Comparison of ENCODE assay signal across 24 cellular contexts in genomic region chr7:23767514-23767913, GRCh38. TPM values are rescaled to one million over a fixed set of nuclear protein-coding genes. Genes with fewer than 3 reads are reported as not detected.
A peak's percentile ranks its signal among the peaks of the same experiment; 100 is the strongest.
DNase-seq lines count a peak whose midpoint lies in the region; ATAC-seq, FAIRE-seq and TF ChIP-seq lines count a peak whose summit lies in the region.
"Had no signal": no experiment of that assay in that cellular context is flagged by ENCODE, and none has a peak within 500 bp of the region (broad histone marks: within the 10 kb centered on the region; RNA-seq: fewer than 3 reads in every experiment).

No MANE protein-coding gene starts in this region.

- TF ChIP-seq POLR2A in HepG2 (IDR thresholded peaks at IDR 0.05; ENCODE audit: insufficient read depth in 1 of 2, low read depth in 2 of 2, low read length in 2 of 2): no peak
- no peak for TF ChIP-seq POLR2A in right lobe of liver (IDR thresholded peaks at IDR 0.05)

- DNase-seq in HepG2 (ENCODE audit: low spot score) (no peak), right lobe of liver (no peak), Panc1 (ENCODE audit: low read depth, low spot score) (no peak), NCI-H2107 treated with DMSO at 0.1 percent for 48 hours (lab: John Stamatoyannopoulos, UW; ENCODE audit: unreplicated experiment) (no peak), mesenteric fat pad (ENCODE audit: low spot score) (no peak), NCI-H1930 (lab: John Stamatoyannopoulos, UW) (no peak)
- DNase-seq: AML-193; BE2C; CD4-positive, alpha-beta T cell; CD8-positive, alpha-beta memory T cell; DMS 273 treated with DMSO at 0.1 percent for 48 hours; DND-41; GM23248; H7; HCEC 1CT; HFFc6 had no signal

- ATAC-seq in HepG2 (no peak), right lobe of liver (no peak), Panc1 (peak; percentile 56; the same call in 1 of the 2 replicates)

- intact Hi-C loops in HepG2 (cut with micrococcal nuclease; ENCODE audit: unreplicated experiment): no loop called here
- intact Hi-C loops in right lobe of liver (cut with DNase I): no loop called here
- intact Hi-C loops in Panc1 (cut with micrococcal nuclease; ENCODE audit: unreplicated experiment): no loop called here

- in situ Hi-C loops in HepG2 (cut with HindIII; ENCODE audit: extremely low pct_ligation_motif_present, low pct_unique_long_range_greater_than_20kb) (no loop called here), Panc1 (cut with HindIII; ENCODE audit: low pct_unique_long_range_greater_than_20kb, low sequenced_read_pairs) (no loop called here)

- no peak overlapping the region for H3K9ac ChIP-seq in HepG2 (ENCODE audit: insufficient read depth, low read depth, low read length)
- H3K9ac ChIP-seq: BLaER1 treated with 17β-estradiol and CSF1 and Interleukin-3, amounts not matched to agents 10 nM and 100 nM; GM23248 had no signal

- peak; percentile 12; the same call in 1 of the 2 replicates for TF ChIP-seq CTCF in HepG2 (CRISPR knock-in tag; IDR thresholded peaks at IDR 0.05)
- no peak for TF ChIP-seq CTCF in right lobe of liver (IDR thresholded peaks at IDR 0.05)
- no peak for TF ChIP-seq CTCF in HEK293 (tag by site-specific recombination; IDR thresholded peaks at IDR 0.05)
- TF ChIP-seq CTCF in Panc1 (IDR thresholded peaks at IDR 0.05): peak; percentile 25; the same call in 1 of the 2 replicates

- H3K27me3 ChIP-seq in HepG2 (ENCODE audit: control insufficient read depth in 1 of 2, insufficient read depth in 2 of 2, low read length in 2 of 2) (no peaks in the 10 kb centered on the region), right lobe of liver (no peaks in the 10 kb centered on the region), Panc1 (ENCODE audit: control insufficient read depth, insufficient read depth, low read length) (no peaks in the 10 kb centered on the region)
- H3K27me3 ChIP-seq: BE2C; BLaER1 treated with 17β-estradiol and CSF1 and Interleukin-3, amounts not matched to agents 10 nM and 100 nM had no signal

- H3K4me2 ChIP-seq in HepG2 (ENCODE audit: low read depth, low read length): no peak overlapping the region
- H3K4me2 ChIP-seq: BLaER1 treated with 17β-estradiol and CSF1 and Interleukin-3, amounts not matched to agents 10 nM and 100 nM had no signal

- no peak for TF ChIP-seq RAD21 in HepG2 (CRISPR knock-in tag; IDR thresholded peaks at IDR 0.05)

- TF ChIP-seq EP300 in HepG2 (IDR thresholded peaks at IDR 0.05; ENCODE audit: low read depth in 2 of 2, low read length in 2 of 2): no peak
- no peak for TF ChIP-seq EP300 in HepG2 (CRISPR knock-in tag; IDR thresholded peaks at IDR 0.05; ENCODE audit: borderline replicate concordance)

- POLR2A ChIA-PET in HepG2 (lab: Yijun Ruan, JAX): no interaction called here
- POLR2A ChIA-PET in HEK293 (lab: Yijun Ruan, JAX): no interaction called here
- POLR2A ChIA-PET in Panc1 (lab: Charles Lee): no interaction called here

- H3K79me2 ChIP-seq in HepG2 (ENCODE audit: insufficient read depth, low read length): no peaks in the 10 kb centered on the region

- H3K4me3 ChIP-seq in HepG2 (replicated peaks in 1 of 3; ENCODE audit: insufficient read depth in 1 of 3, low read depth in 2 of 3, low read length in 3 of 3): no peak overlapping the region
- H3K4me3 ChIP-seq in right lobe of liver: no peak overlapping the region
- no peak overlapping the region for H3K4me3 ChIP-seq in HEK293 (ENCODE audit: low read depth, low read length)
- no peak overlapping the region for H3K4me3 ChIP-seq in Panc1 (ENCODE audit: low read depth in 2 of 2, low read length in 2 of 2)
- H3K4me3 ChIP-seq: BLaER1 treated with 17β-estradiol and CSF1 and Interleukin-3, amounts not matched to agents 10 nM and 100 nM; GM23248 had no signal

- FAIRE-seq in HepG2 (lab: Jason Lieb, UNC): no peak
- FAIRE-seq: A204.1, D721Med, GM12892, GM19239, H1 had no signal

- BruUV-seq in HepG2 (replicated peaks; lab: Mats Ljungman, UMichigan): no TSS peak
- no TSS peak for BruUV-seq in Panc1 (replicated peaks; lab: Mats Ljungman, UMichigan)

- no peaks in the 10 kb centered on the region for H3K4me1 ChIP-seq in HepG2 (ENCODE audit: insufficient read depth, low read length)
- H3K4me1 ChIP-seq in right lobe of liver: no peaks in the 10 kb centered on the region
- no peaks in the 10 kb centered on the region for H3K4me1 ChIP-seq in HEK293 (ENCODE audit: control insufficient read depth, insufficient read depth, low read length)
- H3K4me1 ChIP-seq in Panc1 (ENCODE audit: control insufficient read depth, insufficient read depth, low read length): peaks cover 2% of the 10 kb centered on the region; the same call in 1 of the 2 replicates
- H3K4me1 ChIP-seq: BE2C had no signal

- no peaks in the 10 kb centered on the region for H3K9me3 ChIP-seq in HepG2 (ENCODE audit: low read length)
- peaks cover 0 to 3% (median 0%) of the 10 kb centered on the region in 4 donors for H3K9me3 ChIP-seq in right lobe of liver
- H3K9me3 ChIP-seq in HEK293 (ENCODE audit: control insufficient read depth, insufficient read depth, low read depth, low read length): no peaks in the 10 kb centered on the region
- no peaks in the 10 kb centered on the region for H3K9me3 ChIP-seq in Panc1 (ENCODE audit: control insufficient read depth, insufficient read depth, low read depth, low read length)
- H3K9me3 ChIP-seq: BE2C; BLaER1 treated with 17β-estradiol and CSF1 and Interleukin-3, amounts not matched to agents 10 nM and 100 nM had no signal

- H3K36me3 ChIP-seq in HepG2 (replicated peaks in 1 of 2; ENCODE audit: control insufficient read depth in 1 of 2, insufficient read depth in 2 of 2, low read length in 2 of 2): no peaks in the 10 kb centered on the region
- H3K36me3 ChIP-seq in right lobe of liver: no peaks in the 10 kb centered on the region
- no peaks in the 10 kb centered on the region for H3K36me3 ChIP-seq in HEK293 (ENCODE audit: control insufficient read depth in 2 of 2, insufficient read depth in 1 of 2, low read length in 2 of 2)
- H3K36me3 ChIP-seq in Panc1 (ENCODE audit: control insufficient read depth, insufficient read depth, low read length): no peaks in the 10 kb centered on the region
- H3K36me3 ChIP-seq: BE2C; BLaER1 treated with 17β-estradiol and CSF1 and Interleukin-3, amounts not matched to agents 10 nM and 100 nM had no signal

- H3K27ac ChIP-seq in HepG2 (ENCODE audit: extremely low read length, insufficient read depth, low read length): no peak overlapping the region
- no peak overlapping the region for H3K27ac ChIP-seq in right lobe of liver
- no peak overlapping the region for H3K27ac ChIP-seq in HEK293 (ENCODE audit: extremely low read depth, low read depth, low read length)
- peak overlapping the region; percentile 36; the same call in 1 of the 2 replicates for H3K27ac ChIP-seq in Panc1 (ENCODE audit: low read length)
- H3K27ac ChIP-seq: BLaER1 treated with 17β-estradiol and CSF1 and Interleukin-3, amounts not matched to agents 10 nM and 100 nM; GM23248 had no signal

- CTCF ChIA-PET in HepG2 (lab: Yijun Ruan, JAX; ENCODE audit: low intra/inter-chr PET ratio, low total read pairs) (no interaction called here), HEK293 (lab: Yijun Ruan, JAX) (interaction anchor here (0.6 kb wide), 1 partner anchor 13 kb away, joined by 4 read pairs; no protein-coding TSS in a partner anchor), Panc1 (lab: Charles Lee) (interaction anchor here (0.5 kb wide), 1 partner anchor 472 kb away, joined by 15 read pairs; no protein-coding TSS in a partner anchor)

- H2AFZ ChIP-seq in HepG2 (ENCODE audit: low read length): no peak overlapping the region
- H2AFZ ChIP-seq: GM23248 had no signal

- no peaks in the 10 kb centered on the region for H4K20me1 ChIP-seq in HepG2 (ENCODE audit: insufficient read depth, low read length)
- H4K20me1 ChIP-seq: BLaER1 treated with 17β-estradiol and CSF1 and Interleukin-3, amounts not matched to agents 10 nM and 100 nM had no signal

TF ChIP-seq in HepG2, 621 proteins besides CTCF, POLR2A, EP300 and RAD21 (continues in another document):
- no peak for TF ChIP-seq NFIC (IDR thresholded peaks at IDR 0.05; ENCODE audit: low read length)
- no peak for TF ChIP-seq ZNF616 (CRISPR knock-in tag; IDR thresholded peaks at IDR 0.05; ENCODE audit: low read depth)
- TF ChIP-seq ZNF3 (CRISPR knock-in tag; IDR thresholded peaks at IDR 0.05): no peak
- TF ChIP-seq ZFYVE20 (CRISPR knock-in tag; IDR thresholded peaks at IDR 0.05; ENCODE audit: borderline replicate concordance, low read depth): no peak
- TF ChIP-seq PAF1 (CRISPR knock-in tag; IDR thresholded peaks at IDR 0.05): no peak

TF ChIP-seq in HEK293, 187 proteins besides CTCF, POLR2A, EP300 and RAD21:
- TF ChIP-seq ZNF677 (tag by site-specific recombination; IDR thresholded peaks at IDR 0.05) (no peak), SCRT2 (tag by site-specific recombination; IDR thresholded peaks at IDR 0.05) (peak; percentile 50)

RNA-seq across cellular contexts. Expression of gene STK31, which starts 57.5 kb away (rescaled TPM):
- total RNA-seq in HepG2 (2016; rRNA removed; fragmentation: Illumina TruSeq; extraction: Trizol): not detected in 2 replicates
- not detected in 2 replicates for total RNA-seq in HepG2 (2016; cell fraction: cytosol; rRNA removed; fragmentation: Illumina TruSeq; extraction: Trizol; ENCODE audit: low read depth)
- total RNA-seq in HepG2 (2016; cell fraction: insoluble cytoplasmic fraction; rRNA removed; fragmentation: Illumina TruSeq; extraction: Trizol): not detected in 2 replicates
- not detected in 2 replicates for total RNA-seq in HepG2 (2016; cell fraction: membrane; rRNA removed; fragmentation: Illumina TruSeq; extraction: Trizol)
- not detected in 2 replicates for total RNA-seq in HepG2 (2016; cell fraction: nucleus; rRNA removed; fragmentation: Illumina TruSeq; extraction: Trizol)
- not detected in 2 replicates for polyA plus RNA-seq in HepG2 (2011; rRNA removed)
- polyA plus RNA-seq in HepG2 (2011; cell fraction: cytosol; rRNA removed): not detected in 2 replicates
- polyA plus RNA-seq in HepG2 (2011; cell fraction: nucleus; rRNA removed): not detected in 2 replicates
- 0.05 TPM in 1 of 2 replicates, not detected in the other for polyA plus RNA-seq in HepG2 (2012)
- polyA plus RNA-seq in HepG2 (2016; cell fraction: cytosol; fragmentation: Illumina TruSeq; extraction: Trizol; ENCODE audit: low read depth): not detected in 2 replicates
- not detected in 2 replicates for polyA plus RNA-seq in HepG2 (2016; cell fraction: insoluble cytoplasmic fraction; fragmentation: Illumina TruSeq; extraction: Trizol; ENCODE audit: low read depth)
- polyA plus RNA-seq in HepG2 (2016; cell fraction: membrane; fragmentation: Illumina TruSeq; extraction: Trizol; ENCODE audit: low read depth): not detected in 2 replicates
- not detected in 2 replicates for polyA plus RNA-seq in HepG2 (2016; cell fraction: nucleus; fragmentation: Illumina TruSeq; extraction: Trizol; ENCODE audit: insufficient read depth, low read depth)
- polyA minus RNA-seq in HepG2 (2011; rRNA and poly(A)+ RNA removed; ENCODE audit: low replicate concordance): not detected in 2 replicates
- polyA minus RNA-seq in HepG2 (2011; cell fraction: cytosol; rRNA and poly(A)+ RNA removed): not detected in 2 replicates
- polyA minus RNA-seq in HepG2 (2011; cell fraction: nucleus; rRNA and poly(A)+ RNA removed): not detected in 2 replicates
- under 1 TPM in 5 of 6 experiments, not detected in 1; 0.13 to 0.62 (median 0.32) TPM for total RNA-seq in right lobe of liver
- total RNA-seq in Panc1 (2021; ENCODE audit: unreplicated experiment): 1.0 TPM
- 0.80 TPM for polyA plus RNA-seq in Panc1 (2012; ENCODE audit: insufficient read length)
- 0.10 TPM for total RNA-seq in mesenteric fat pad
- total RNA-seq: GM23248, HFFc6 had no signal
- polyA plus RNA-seq: CD14-positive monocyte, GM23248 had no signal

Comparison
In these comparisons a context has a peak if more than half of its experiments do, and no peak if none do; other contexts are left out.
1. CTCF ChIP-seq: peak in HepG2 (single experiment) and Panc1 (single experiment); none in right lobe of liver (0 of 4) and HEK293 (single experiment).
2. Of the 63 proteins assayed by ChIP-seq in both HepG2 and HEK293: peak only in HepG2: CTCF; only in HEK293: none; in both: none; in neither: 62.